ENCODE assay signal across 1 cellular context in genomic region chr1:226960256-226960655, GRCh38.
TF ChIP-seq lines count a peak whose summit lies in the region.

No MANE protein-coding gene starts in this region.

TF ChIP-seq in HepG2, 621 proteins besides CTCF, POLR2A, EP300 and RAD21:
- TF ChIP-seq ZNF777 (CRISPR knock-in tag; IDR thresholded peaks at IDR 0.05): no peak
- TF ChIP-seq ZSCAN21 (CRISPR knock-in tag; IDR thresholded peaks at IDR 0.05; ENCODE audit: borderline replicate concordance): peak; percentile 81; the same call in 1 of the 2 replicates
